In the genomic region with DNA sequence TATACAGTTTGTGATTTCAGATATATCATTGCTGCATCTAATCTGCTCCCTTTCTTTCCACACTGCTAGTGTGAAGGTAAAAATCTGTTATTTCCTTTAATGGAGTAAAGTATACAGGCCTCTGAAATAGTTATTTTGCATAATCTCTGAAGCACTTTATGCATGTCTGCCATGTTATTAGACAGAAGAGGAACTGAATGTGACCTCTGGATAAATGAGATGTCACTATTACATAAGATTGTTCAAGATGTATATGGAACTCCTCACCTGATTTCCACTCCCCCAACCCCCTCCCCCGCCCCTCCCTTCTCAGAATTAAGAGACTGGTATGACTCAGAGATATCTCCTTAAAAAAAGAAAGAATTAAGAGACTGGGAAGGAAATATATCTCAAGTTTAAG, we compare ENCODE assay signal across 19 cellular contexts.
"Had no signal": no experiment of that assay in that cellular context is flagged by ENCODE, and none has a peak within 500 bp of the region (broad histone marks: within the 10 kb centered on the region; RNA-seq: fewer than 3 reads in every experiment).

No MANE protein-coding gene starts in this region.

- H3K27me3 ChIP-seq: esophagus muscularis mucosa, gastrocnemius medialis, right atrium auricular region, stomach had no signal

- ATAC-seq: effector memory CD8-positive, alpha-beta T cell; gastrocnemius medialis; lower lobe of right lung had no signal

- H3K4me3 Mint-ChIP-seq: dendritic cell treated with granulocyte-macrophage colony-stimulating factor and Interleukin-4, amounts not matched to agents 40 ng/mL and 50 ng/mL, for 4 days; effector memory CD8-positive, alpha-beta T cell; immature natural killer cell; neural crest cell had no signal

- H3K4me3 ChIP-seq: esophagus muscularis mucosa, gastrocnemius medialis, left ventricle myocardium inferior, lower lobe of right lung, right atrium auricular region, stomach had no signal

- H3K27ac Mint-ChIP-seq: dendritic cell treated with granulocyte-macrophage colony-stimulating factor and Interleukin-4, amounts not matched to agents 40 ng/mL and 50 ng/mL, for 4 days had no signal

- H3K4me1 ChIP-seq: gastrocnemius medialis, left ventricle myocardium inferior, lower lobe of right lung, right atrium auricular region had no signal

- H3K27ac ChIP-seq: epithelial cell of prostate, esophagus muscularis mucosa, left ventricle myocardium inferior, lower lobe of right lung, right atrium auricular region, stomach had no signal

- DNase-seq: effector memory CD8-positive, alpha-beta T cell; gastrocnemius medialis; glutamatergic neuron; immature natural killer cell; left ventricle myocardium inferior; lower lobe of right lung; mesenchymal stem cell; midbrain; posterior cingulate gyrus; small intestine; stimulated activated CD4-positive, alpha-beta T cell treated with anti-CD3 and anti-CD28 coated beads, Interleukin-12 subunit alpha, Interleukin-12 subunit beta, amount 100 ng/mL, for 4 hours; stimulated activated naive CD4-positive, alpha-beta T cell; stomach; trophoblast cell had no signal

- H3K27me3 Mint-ChIP-seq: dendritic cell treated with granulocyte-macrophage colony-stimulating factor and Interleukin-4, amounts not matched to agents 40 ng/mL and 50 ng/mL, for 4 days; effector memory CD8-positive, alpha-beta T cell had no signal

- H3K4me1 Mint-ChIP-seq: neural crest cell had no signal

- H3K9me3 Mint-ChIP-seq: dendritic cell treated with granulocyte-macrophage colony-stimulating factor and Interleukin-4, amounts not matched to agents 40 ng/mL and 50 ng/mL, for 4 days; effector memory CD8-positive, alpha-beta T cell; immature natural killer cell had no signal

- H3K9me3 ChIP-seq: esophagus muscularis mucosa, gastrocnemius medialis, left ventricle myocardium inferior, lower lobe of right lung, right atrium auricular region, stomach had no signal
